ENCODE assay signal across 9 cellular contexts in the genomic region with DNA sequence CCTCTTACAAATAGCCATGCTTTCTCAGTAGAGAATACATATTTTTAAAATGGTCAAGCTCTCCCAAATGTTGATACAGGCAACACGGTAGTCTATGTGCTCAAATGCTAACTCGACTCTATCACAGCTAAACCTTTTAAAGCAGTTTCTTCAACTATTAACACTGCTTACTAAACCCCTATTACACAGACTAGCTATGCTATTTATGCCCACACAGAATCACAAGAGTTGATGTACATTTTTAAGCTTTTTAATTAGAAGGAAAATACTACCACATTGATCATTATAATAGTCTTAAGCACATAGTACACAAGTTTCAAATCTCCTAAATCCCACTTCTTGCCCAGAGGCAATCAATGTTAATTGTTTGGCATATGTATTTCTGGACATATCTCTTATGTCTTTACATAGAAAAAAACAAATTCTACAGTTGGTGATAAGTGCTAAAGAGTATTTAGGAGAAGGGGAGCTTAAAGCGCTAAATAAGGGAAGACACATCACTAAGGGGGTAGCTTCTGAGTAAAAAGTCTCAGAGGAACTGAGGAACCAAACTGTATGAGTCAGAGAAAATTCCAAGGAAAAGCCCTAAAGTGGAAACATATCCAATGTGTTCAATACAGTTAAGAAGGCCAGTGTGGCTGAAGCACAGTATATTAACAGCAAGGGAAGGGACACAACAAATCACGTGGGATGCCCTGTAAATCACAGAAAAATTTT. TPM values are rescaled to one million over a fixed set of nuclear protein-coding genes. Genes with fewer than 3 reads are reported as not detected.
DNase-seq lines count a peak whose midpoint lies in the region; ATAC-seq, FAIRE-seq and TF ChIP-seq lines count a peak whose summit lies in the region.
"Had no signal": no experiment of that assay in that cellular context is flagged by ENCODE, and none has a peak within 500 bp of the region (broad histone marks: within the 10 kb centered on the region; RNA-seq: fewer than 3 reads in every experiment).

No MANE protein-coding gene starts in this region.

- H3K27ac Mint-ChIP-seq in activated naive CD4-positive, alpha-beta T cell treated with anti-CD3 and anti-CD28 coated beads for 36 hours = peak overlapping the region; percentile 77
- peak overlapping the region in 1 of 2 donors; percentile 44 for H3K27ac Mint-ChIP-seq in activated naive CD4-positive, alpha-beta T cell treated with anti-CD3 and anti-CD28 coated beads, Interleukin-2, amount 50 U/mL, for 72 hours

- H3K79me2 ChIP-seq in endothelial cell of umbilical vein (ENCODE audit: control insufficient read depth, insufficient read depth, low read length) = peaks cover 98% of the 10 kb centered on the region

- H3K27ac ChIP-seq in SK-N-MC = peak overlapping the region; percentile 47
- H3K27ac ChIP-seq in endothelial cell of umbilical vein (ENCODE audit: insufficient read depth, low read depth, low read length) = no peak overlapping the region
- H3K27ac ChIP-seq in skeletal muscle tissue (ENCODE audit: low read depth, low read length) = peak overlapping the region; percentile 47

- TF ChIP-seq POLR2A in endothelial cell of umbilical vein (IDR thresholded peaks at IDR 0.05; ENCODE audit: low read depth, low read length) = no peak

- H3K9ac ChIP-seq in SK-N-MC (ENCODE audit: insufficient read length) (no peak overlapping the region), endothelial cell of umbilical vein (replicated peaks; ENCODE audit: extremely low read depth, insufficient read depth, low read length) (no peak overlapping the region), skeletal muscle tissue (ENCODE audit: low read depth in 1 of 3, low read length in 3 of 3) (no peak overlapping the region)

- FAIRE-seq in endothelial cell of umbilical vein (lab: Jason Lieb, UNC) = no peak

- no peak for TF ChIP-seq CTCF in endothelial cell of umbilical vein (IDR thresholded peaks at IDR 0.05; ENCODE audit: extremely low read depth in 1 of 2, insufficient read depth in 1 of 2, low read depth in 1 of 2, low read length in 2 of 2)

- intact Hi-C loops in activated naive CD4-positive, alpha-beta T cell treated with anti-CD3 and anti-CD28 coated beads for 36 hours (cut with micrococcal nuclease) = no loop called here
- intact Hi-C loops in endothelial cell of umbilical vein (cut with micrococcal nuclease) = no loop called here

- no peak for ATAC-seq in activated naive CD4-positive, alpha-beta T cell treated with anti-CD3 and anti-CD28 coated beads, Interleukin-2, amount 50 U/mL, for 72 hours
- no peak for ATAC-seq in activated CD4-positive, CD25-positive, alpha-beta regulatory T cell treated with anti-CD3 and anti-CD28 coated beads, Interleukin-2, amount 50 U/mL, for 24 hours

- BruUV-seq in endothelial cell of umbilical vein (replicated peaks; lab: Mats Ljungman, UMichigan) = no TSS peak

- H3K4me3 ChIP-seq in SK-N-MC = no peak overlapping the region
- no peak overlapping the region for H3K4me3 ChIP-seq in endothelial cell of umbilical vein (replicated peaks in 1 of 3; ENCODE audit: insufficient read depth in 1 of 3, low read depth in 1 of 3, low read length in 3 of 3)
- H3K4me3 ChIP-seq in skeletal muscle tissue (ENCODE audit: low read length in 3 of 3) = no peak overlapping the region

- POLR2A ChIA-PET in endothelial cell of umbilical vein (lab: Charles Lee) = interaction anchor here (0.7 to 1.7 kb wide), 2 partner anchors 9 to 11 kb away, joined by 3 to 4 read pairs; no protein-coding TSS in a partner anchor

- H3K4me3 Mint-ChIP-seq in activated naive CD4-positive, alpha-beta T cell treated with anti-CD3 and anti-CD28 coated beads for 36 hours = peak overlapping the region; percentile 24

- H3K9me3 ChIP-seq in SK-N-MC (ENCODE audit: low read depth, low read length) = no peaks in the 10 kb centered on the region
- H3K9me3 ChIP-seq in endothelial cell of umbilical vein (replicated peaks; ENCODE audit: control insufficient read depth, insufficient read depth, low read length) = no peaks in the 10 kb centered on the region
- H3K9me3 ChIP-seq in skeletal muscle tissue (ENCODE audit: control insufficient read depth in 3 of 3, low read length in 3 of 3) = no peaks in the 10 kb centered on the region

- H3K27me3 ChIP-seq in endothelial cell of umbilical vein (ENCODE audit: control insufficient read depth in 2 of 2, insufficient read depth in 2 of 2, low read length in 2 of 2) (no peaks in the 10 kb centered on the region), skeletal muscle tissue (ENCODE audit: control insufficient read depth in 3 of 3, insufficient read depth in 3 of 3, low read length in 3 of 3) (no peaks in the 10 kb centered on the region)

- peaks cover 73% of the 10 kb centered on the region for H3K4me1 Mint-ChIP-seq in activated naive CD4-positive, alpha-beta T cell treated with anti-CD3 and anti-CD28 coated beads for 36 hours (ENCODE audit: low read depth)

- H3K4me2 ChIP-seq in endothelial cell of umbilical vein (ENCODE audit: insufficient read depth, low read length) = peak overlapping the region; percentile 4

- peaks cover 2% of the 10 kb centered on the region for H3K9me1 ChIP-seq in endothelial cell of umbilical vein (replicated peaks; ENCODE audit: control insufficient read depth, extremely low read depth, insufficient read depth, low read length)

- CTCF ChIA-PET in activated naive CD4-positive, alpha-beta T cell treated with anti-CD3 and anti-CD28 coated beads for 36 hours (lab: Charles Lee) = interaction anchor here (0.6 to 1.3 kb wide), 5 partner anchors 9 to 40 kb away, joined by 3 to 5 read pairs (median 4); no protein-coding TSS in a partner anchor
- CTCF ChIA-PET in endothelial cell of umbilical vein (lab: Charles Lee) = interaction anchor here (0.9 to 1.4 kb wide), 2 partner anchors 10 to 14 kb away, joined by 3 to 5 read pairs; no protein-coding TSS in a partner anchor

- H3K9me3 Mint-ChIP-seq in activated naive CD4-positive, alpha-beta T cell treated with anti-CD3 and anti-CD28 coated beads for 36 hours = no peaks in the 10 kb centered on the region
- no peaks in the 10 kb centered on the region for H3K9me3 Mint-ChIP-seq in activated naive CD4-positive, alpha-beta T cell treated with anti-CD3 and anti-CD28 coated beads, Interleukin-2, amount 50 U/mL, for 72 hours

- peaks cover 30% of the 10 kb centered on the region for H4K20me1 ChIP-seq in endothelial cell of umbilical vein (replicated peaks; ENCODE audit: control insufficient read depth, extremely low read depth, insufficient read depth, low read length)

- peaks cover 76% of the 10 kb centered on the region for H3K36me3 Mint-ChIP-seq in activated naive CD4-positive, alpha-beta T cell treated with anti-CD3 and anti-CD28 coated beads for 36 hours (ENCODE audit: low read depth)
- peaks cover 36 to 61% of the 10 kb centered on the region in 2 donors for H3K36me3 Mint-ChIP-seq in activated naive CD4-positive, alpha-beta T cell treated with anti-CD3 and anti-CD28 coated beads, Interleukin-2, amount 50 U/mL, for 72 hours

- DNase-seq in activated naive CD4-positive, alpha-beta T cell treated with anti-CD3 and anti-CD28 coated beads for 36 hours = no peak
- DNase-seq in activated naive CD4-positive, alpha-beta T cell treated with anti-CD3 and anti-CD28 coated beads, Interleukin-2, amount 50 U/mL, for 72 hours (ENCODE audit: low spot score in 2 of 2) = no peak
- no peak for DNase-seq in SK-N-MC (ENCODE audit: low read depth, low spot score)
- peak; percentile 18 for DNase-seq in endothelial cell of umbilical vein (ENCODE audit: low read depth, low spot score)
- no peak for DNase-seq in nucleus accumbens (lab: John Stamatoyannopoulos, UW)
- no peak for DNase-seq in NCI-H1436 treated with DMSO at 0.1 percent for 48 hours (lab: John Stamatoyannopoulos, UW)
- DNase-seq: NCI-H187 had no signal

- H2AFZ ChIP-seq in endothelial cell of umbilical vein (ENCODE audit: low read depth, low read length) = no peak overlapping the region

- H3K27me3 Mint-ChIP-seq in activated naive CD4-positive, alpha-beta T cell treated with anti-CD3 and anti-CD28 coated beads for 36 hours (ENCODE audit: low read depth) = no peaks in the 10 kb centered on the region

- H3K36me3 ChIP-seq in SK-N-MC (ENCODE audit: insufficient read depth, low read length) (peaks cover 94% of the 10 kb centered on the region), endothelial cell of umbilical vein (ENCODE audit: control insufficient read depth in 2 of 2, extremely low read depth in 1 of 2, insufficient read depth in 2 of 2, low read length in 2 of 2) (peaks cover 14 to 36% of the 10 kb centered on the region in 2 experiments), skeletal muscle tissue (ENCODE audit: control insufficient read depth in 3 of 3, insufficient read depth in 3 of 3, low read length in 3 of 3) (peaks cover 4 to 34% (median 20%) of the 10 kb centered on the region in 3 donors)

- peaks cover 2% of the 10 kb centered on the region for H3K4me1 ChIP-seq in endothelial cell of umbilical vein (ENCODE audit: control insufficient read depth, extremely low read depth, insufficient read depth, low read length)
- H3K4me1 ChIP-seq in skeletal muscle tissue (ENCODE audit: control insufficient read depth in 3 of 3, insufficient read depth in 3 of 3, low read length in 3 of 3) = peaks cover 23 to 29% (median 29%) of the 10 kb centered on the region in 3 donors

- dilution Hi-C loops in endothelial cell of umbilical vein (cut with MboI; ENCODE audit: extremely low pct_ligation_motif_present, low sequenced_read_pairs) = no loop called here

RNA-seq across cellular contexts. Expression of gene HNRNPC, which starts 13.7 kb away (rescaled TPM):
- total RNA-seq in activated naive CD4-positive, alpha-beta T cell treated with anti-CD3 and anti-CD28 coated beads for 36 hours = 1,000 to 10,000 TPM; 1,252 to 1,377 TPM
- 1,000 to 10,000 TPM in 1 of 2 donors, 100 to 1,000 TPM in 1; 948 to 1,048 TPM for total RNA-seq in activated naive CD4-positive, alpha-beta T cell treated with anti-CD3 and anti-CD28 coated beads, Interleukin-2, amount 50 U/mL, for 72 hours
- total RNA-seq in endothelial cell of umbilical vein (611 and 674 TPM in 2 replicates), skeletal muscle tissue (440 TPM)
- 309 and 531 TPM in 2 replicates for polyA plus RNA-seq in endothelial cell of umbilical vein
- polyA plus RNA-seq in endothelial cell of umbilical vein (2011; cell fraction: cytosol; rRNA removed) = 460 and 638 TPM in 2 replicates
- polyA plus RNA-seq in endothelial cell of umbilical vein (2011; cell fraction: nucleus; rRNA removed) = 352 and 493 TPM in 2 replicates
- polyA plus RNA-seq in endothelial cell of umbilical vein (2012) = 550 and 764 TPM in 2 replicates
- polyA minus RNA-seq in endothelial cell of umbilical vein = 926 and 952 TPM in 2 replicates
- 248 TPM for polyA minus RNA-seq in endothelial cell of umbilical vein (2011; cell fraction: cytosol; rRNA and poly(A)+ RNA removed)
- polyA minus RNA-seq in endothelial cell of umbilical vein (2011; cell fraction: nucleus; rRNA and poly(A)+ RNA removed) = 514 and 693 TPM in 2 replicates

RNA-seq across cellular contexts. Expression of gene RPGRIP1, which starts 24.3 kb away (rescaled TPM):
- total RNA-seq in activated naive CD4-positive, alpha-beta T cell treated with anti-CD3 and anti-CD28 coated beads for 36 hours = not detected
- not detected for total RNA-seq in activated naive CD4-positive, alpha-beta T cell treated with anti-CD3 and anti-CD28 coated beads, Interleukin-2, amount 50 U/mL, for 72 hours
- total RNA-seq in endothelial cell of umbilical vein (not detected in 2 replicates), skeletal muscle tissue (not detected)
- polyA plus RNA-seq in endothelial cell of umbilical vein = not detected in 2 replicates
- polyA plus RNA-seq in endothelial cell of umbilical vein (2011; cell fraction: cytosol; rRNA removed) = not detected in 2 replicates
- polyA plus RNA-seq in endothelial cell of umbilical vein (2011; cell fraction: nucleus; rRNA removed) = not detected in 2 replicates
- polyA plus RNA-seq in endothelial cell of umbilical vein (2012) = 0.10 TPM in 1 of 2 replicates, not detected in the other
- polyA minus RNA-seq in endothelial cell of umbilical vein = not detected in 2 replicates
- not detected for polyA minus RNA-seq in endothelial cell of umbilical vein (2011; cell fraction: cytosol; rRNA and poly(A)+ RNA removed)
- not detected in 2 replicates for polyA minus RNA-seq in endothelial cell of umbilical vein (2011; cell fraction: nucleus; rRNA and poly(A)+ RNA removed)
